Comparison of ENCODE assay signal across 13 cellular contexts in genomic region chr3:62803276-62803675, GRCh38.
"Had no signal": no experiment of that assay in that cellular context is flagged by ENCODE, and none has a peak within 500 bp of the region (broad histone marks: within the 10 kb centered on the region; RNA-seq: fewer than 3 reads in every experiment).

No MANE protein-coding gene starts in this region.

- H3K27me3 ChIP-seq: gastroesophageal sphincter, pancreas, stomach had no signal

- DNase-seq: activated CD4-positive, alpha-beta T cell treated with anti-CD3 and anti-CD28 coated beads, Interleukin-2, amount 50 U/mL, for 1 hour; activated naive CD4-positive, alpha-beta T cell treated with anti-CD3 and anti-CD28 coated beads, Interleukin-2, amount 10 ng/mL, durations not matched to agents 7 days and 5 days; central memory CD4-positive, alpha-beta T cell; effector CD4-positive, alpha-beta T cell; kidney; left ventricle myocardium superior; pancreas; stimulated activated CD4-positive, alpha-beta T cell treated with anti-CD3 and anti-CD28 coated beads, Interleukin-4, amount 100 ng/mL, for 4 hours; stomach had no signal

- H3K4me1 ChIP-seq: gastroesophageal sphincter, pancreas, stomach had no signal

- FAIRE-seq: kidney, pancreas, TTC549, urothelium cell line had no signal

- H3K4me3 ChIP-seq: coronary artery, gastroesophageal sphincter, pancreas, stomach had no signal

- H3K27ac ChIP-seq: coronary artery, gastroesophageal sphincter, pancreas, stomach had no signal

- H3K36me3 ChIP-seq: gastroesophageal sphincter, pancreas, stomach had no signal

- ATAC-seq: gastroesophageal sphincter, left ventricle myocardium superior, pancreas had no signal

- H3K9me3 ChIP-seq: gastroesophageal sphincter, pancreas, stomach had no signal
